ENCODE assay signal across 15 cellular contexts in the genomic region with DNA sequence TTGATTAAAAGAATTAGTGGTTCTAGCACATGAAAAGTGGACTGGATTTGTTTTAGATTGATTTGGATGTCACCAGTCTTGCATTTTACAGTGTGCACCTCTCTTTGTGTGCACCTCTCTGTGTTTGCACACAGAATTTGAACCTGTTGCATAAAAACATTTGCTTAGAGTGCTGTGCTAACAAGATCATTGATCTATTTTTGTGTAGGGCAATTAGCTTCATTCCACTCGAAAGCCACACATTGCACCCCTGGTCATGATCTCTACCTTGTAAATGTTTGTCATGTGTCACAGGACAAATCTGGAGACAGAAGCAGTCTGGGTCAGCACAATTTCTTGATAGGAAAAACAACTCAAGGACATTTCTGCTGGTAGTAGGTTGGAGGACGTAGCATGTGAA.
DNase-seq lines count a peak whose midpoint lies in the region; ATAC-seq, FAIRE-seq and TF ChIP-seq lines count a peak whose summit lies in the region.
"Had no signal": no experiment of that assay in that cellular context is flagged by ENCODE, and none has a peak within 500 bp of the region (broad histone marks: within the 10 kb centered on the region; RNA-seq: fewer than 3 reads in every experiment).

No MANE protein-coding gene starts in this region.

- no peaks in the 10 kb centered on the region; the same call in 1 of the 2 replicates for H3K4me1 ChIP-seq in HepG2 (ENCODE audit: insufficient read depth, low read length)
- peaks cover 4 to 5% of the 10 kb centered on the region in 2 donors for H3K4me1 ChIP-seq in neuronal stem cell (ENCODE audit: control insufficient read depth in 2 of 2, insufficient read depth in 1 of 2, low read depth in 1 of 2, low read length in 2 of 2)

- TF ChIP-seq POLR2A in HepG2 (IDR thresholded peaks at IDR 0.05; ENCODE audit: insufficient read depth in 1 of 2, low read depth in 2 of 2, low read length in 2 of 2), result no peak

- peak; percentile 79 for ATAC-seq in HepG2
- ATAC-seq: GM23338 had no signal

- H3K9ac ChIP-seq in HepG2 (ENCODE audit: insufficient read depth, low read depth, low read length), result no peak overlapping the region
- H3K9ac ChIP-seq in neuronal stem cell (ENCODE audit: low read depth, low read length, poor library complexity), result no peak overlapping the region
- H3K9ac ChIP-seq: BLaER1 treated with 17β-estradiol and CSF1 and Interleukin-3, amounts not matched to agents 10 nM and 100 nM had no signal

- H2AFZ ChIP-seq in HepG2 (ENCODE audit: low read length) (no peak overlapping the region), neuronal stem cell (ENCODE audit: low read length) (no peak overlapping the region)
- H2AFZ ChIP-seq: GM23338 had no signal

- no peaks in the 10 kb centered on the region for H3K36me3 ChIP-seq in HepG2 (replicated peaks in 1 of 2; ENCODE audit: control insufficient read depth in 1 of 2, insufficient read depth in 2 of 2, low read length in 2 of 2)
- no peaks in the 10 kb centered on the region for H3K36me3 ChIP-seq in neuronal stem cell (replicated peaks in 1 of 2; ENCODE audit: control insufficient read depth in 2 of 2, insufficient read depth in 2 of 2, low read length in 2 of 2)
- H3K36me3 ChIP-seq: BLaER1 treated with 17β-estradiol and CSF1 and Interleukin-3, amounts not matched to agents 10 nM and 100 nM had no signal

- no peak overlapping the region for H3K4me2 ChIP-seq in HepG2 (ENCODE audit: low read depth, low read length)
- no peak overlapping the region for H3K4me2 ChIP-seq in neuronal stem cell (ENCODE audit: insufficient read depth, low read length, poor library complexity, severe bottlenecking)
- H3K4me2 ChIP-seq: BLaER1 treated with 17β-estradiol and CSF1 and Interleukin-3, amounts not matched to agents 10 nM and 100 nM; GM23338 had no signal

- no peak overlapping the region for H3K4ac ChIP-seq in neuronal stem cell (ENCODE audit: low read length)

- no peak overlapping the region for H2AK5ac ChIP-seq in neuronal stem cell (ENCODE audit: low read depth, low read length)

- H3K27me3 ChIP-seq in HepG2 (ENCODE audit: control insufficient read depth in 1 of 2, insufficient read depth in 2 of 2, low read length in 2 of 2), result no peaks in the 10 kb centered on the region
- H3K27me3 ChIP-seq in neuronal stem cell (ENCODE audit: control insufficient read depth in 3 of 3, insufficient read depth in 3 of 3, low read depth in 1 of 3, low read length in 3 of 3), result no peaks in the 10 kb centered on the region
- H3K27me3 ChIP-seq: BLaER1 treated with 17β-estradiol and CSF1 and Interleukin-3, amounts not matched to agents 10 nM and 100 nM had no signal

- H3K9me3 ChIP-seq in HepG2 (ENCODE audit: low read length) (peaks cover 10% of the 10 kb centered on the region; the same call in 1 of the 2 replicates), neuronal stem cell (replicated peaks in 1 of 2; ENCODE audit: control insufficient read depth in 2 of 2, insufficient read depth in 1 of 2, low read depth in 1 of 2, low read length in 2 of 2) (no peaks in the 10 kb centered on the region)
- H3K9me3 ChIP-seq: BLaER1 treated with 17β-estradiol and CSF1 and Interleukin-3, amounts not matched to agents 10 nM and 100 nM had no signal

- CTCF ChIA-PET in HepG2 (lab: Yijun Ruan, JAX; ENCODE audit: low intra/inter-chr PET ratio, low total read pairs), result no interaction called here

- no peak for FAIRE-seq in HepG2 (lab: Jason Lieb, UNC)

- 0% methylated on average over 2 of the region's 2 CpGs for WGBS in HepG2 (ENCODE audit: low lambda C conversion rate)
- no CpG with 5 or more reads among the region's 2 CpGs for WGBS in neuronal stem cell (ENCODE audit: extremely low coverage in 2 of 2, insufficient read length in 2 of 2, insufficient replicate concordance in 1 of 2), 2 donors

- POLR2A ChIA-PET in HepG2 (lab: Yijun Ruan, JAX), result no interaction called here

- intact Hi-C loops in HepG2 (cut with micrococcal nuclease; ENCODE audit: unreplicated experiment), result loop anchor here (2.0 to 5.0 kb wide), 2 partner anchors 303 to 390 kb away; no protein-coding TSS in a partner anchor

- no peak for TF ChIP-seq CTCF in HepG2 (CRISPR knock-in tag; IDR thresholded peaks at IDR 0.05)
- TF ChIP-seq CTCF in GM20000 (IDR thresholded peaks at IDR 0.05; ENCODE audit: extremely low read depth, missing control alignments), result no peak

- in situ Hi-C loops in HepG2 (cut with HindIII; ENCODE audit: extremely low pct_ligation_motif_present, low pct_unique_long_range_greater_than_20kb), result no loop called here

- DNase-seq in NCI-H748 (lab: John Stamatoyannopoulos, UW; ENCODE audit: unreplicated experiment), result peak; percentile 83
- DNase-seq in NCI-H748 treated with DMSO at 0.1 percent for 48 hours (lab: John Stamatoyannopoulos, UW), result no peak
- peak; percentile 30 for DNase-seq in NCI-H69 (lab: John Stamatoyannopoulos, UW)
- no peak for DNase-seq in HepG2 (ENCODE audit: low spot score)
- no peak for DNase-seq in neuronal stem cell (ENCODE audit: low spot score)
- DNase-seq in GM20000 (ENCODE audit: low spot score), result no peak
- DNase-seq in kidney glomerular epithelial cell (lab: John Stamatoyannopoulos, UW), result no peak
- DNase-seq: ACHN; Calu3; CD4-positive, alpha-beta T cell; DMS 273 treated with DMSO at 0.1 percent for 48 hours; GF-D8; H7 had no signal

- no peaks in the 10 kb centered on the region for H3K79me2 ChIP-seq in HepG2 (ENCODE audit: insufficient read depth, low read length)

- H2BK5ac ChIP-seq in neuronal stem cell (ENCODE audit: low read length), result no peak overlapping the region

- H4K20me1 ChIP-seq in HepG2 (ENCODE audit: insufficient read depth, low read length), result no peaks in the 10 kb centered on the region
- H4K20me1 ChIP-seq: BLaER1 treated with 17β-estradiol and CSF1 and Interleukin-3, amounts not matched to agents 10 nM and 100 nM had no signal

- H3K4me3 ChIP-seq in HepG2 (replicated peaks in 1 of 3; ENCODE audit: insufficient read depth in 1 of 3, low read depth in 2 of 3, low read length in 3 of 3) (no peak overlapping the region), neuronal stem cell (ENCODE audit: low read length in 2 of 2) (no peak overlapping the region)
- H3K4me3 ChIP-seq: BLaER1 treated with 17β-estradiol and CSF1 and Interleukin-3, amounts not matched to agents 10 nM and 100 nM; GM23338 had no signal

- no peak overlapping the region for H3K18ac ChIP-seq in neuronal stem cell (ENCODE audit: low read length)

- no peak overlapping the region for H2BK12ac ChIP-seq in neuronal stem cell (ENCODE audit: low read length)

- H2BK15ac ChIP-seq in neuronal stem cell (ENCODE audit: low read length), result no peak overlapping the region

- no peak overlapping the region for H4K91ac ChIP-seq in neuronal stem cell (ENCODE audit: low read depth, low read length, poor library complexity)

- no peak overlapping the region for H4K8ac ChIP-seq in neuronal stem cell (ENCODE audit: low read depth, low read length)

- no peak for TF ChIP-seq RAD21 in HepG2 (CRISPR knock-in tag; IDR thresholded peaks at IDR 0.05)

- no peak for TF ChIP-seq EP300 in HepG2 (IDR thresholded peaks at IDR 0.05; ENCODE audit: low read depth in 2 of 2, low read length in 2 of 2)
- TF ChIP-seq EP300 in HepG2 (CRISPR knock-in tag; IDR thresholded peaks at IDR 0.05; ENCODE audit: borderline replicate concordance), result no peak

- no peak overlapping the region for H3K14ac ChIP-seq in neuronal stem cell (ENCODE audit: low read length)

- no peaks in the 10 kb centered on the region for H3K79me1 ChIP-seq in neuronal stem cell (ENCODE audit: low read depth, low read length)

- H3K23ac ChIP-seq in neuronal stem cell (ENCODE audit: low read depth, low read length, poor library complexity), result no peak overlapping the region

- BruUV-seq in HepG2 (replicated peaks; lab: Mats Ljungman, UMichigan), result no TSS peak

- no peak overlapping the region for H3K27ac ChIP-seq in HepG2 (ENCODE audit: extremely low read length, insufficient read depth, low read length)
- H3K27ac ChIP-seq in neuronal stem cell (replicated peaks; ENCODE audit: low read length), result no peak overlapping the region
- H3K27ac ChIP-seq: BLaER1 treated with 17β-estradiol and CSF1 and Interleukin-3, amounts not matched to agents 10 nM and 100 nM had no signal

- no peak overlapping the region for H2BK120ac ChIP-seq in neuronal stem cell (ENCODE audit: low read depth, low read length)

TF ChIP-seq in HepG2, 621 proteins besides CTCF, POLR2A, EP300 and RAD21:
- TF ChIP-seq GABPA (IDR thresholded peaks at IDR 0.05; ENCODE audit: low read depth, low read length) (no peak), GABPA (CRISPR knock-in tag; IDR thresholded peaks at IDR 0.05; ENCODE audit: low read depth) (no peak), HMG20A (CRISPR knock-in tag; IDR thresholded peaks at IDR 0.05; ENCODE audit: borderline replicate concordance) (no peak), ZNF615 (CRISPR knock-in tag; IDR thresholded peaks at IDR 0.05; ENCODE audit: borderline replicate concordance) (no peak), BCL6 (CRISPR knock-in tag; IDR thresholded peaks at IDR 0.05) (peak; percentile 24; the same call in 1 of the 2 replicates), NAIF1 (CRISPR knock-in tag; IDR thresholded peaks at IDR 0.05; ENCODE audit: borderline replicate concordance) (no peak), ZZZ3 (CRISPR knock-in tag; IDR thresholded peaks at IDR 0.05; ENCODE audit: borderline replicate concordance) (no peak), PHF20 (CRISPR knock-in tag; IDR thresholded peaks at IDR 0.05) (no peak), HNF4A (CRISPR knock-in tag; IDR thresholded peaks at IDR 0.05) (0 out of 2 replicates have a peak, but pooled peaks have one; percentile 12), RORA (CRISPR knock-in tag; IDR thresholded peaks at IDR 0.05) (no peak), FOXA3 (CRISPR knock-in tag; IDR thresholded peaks at IDR 0.05) (no peak), MAFK (conservative IDR thresholded peaks at IDR 0.05 in 1 of 2, IDR thresholded peaks at IDR 0.05 in 1 of 2; ENCODE audit: low read length in 2 of 2) (0 out of 4 replicates have a peak, but pooled peaks of 1 of the 2 experiments have one; percentile 4), MIXL1 (CRISPR knock-in tag; IDR thresholded peaks at IDR 0.05) (0 out of 2 replicates have a peak, but pooled peaks have one; percentile 60)
- TF ChIP-seq, protein P1, sequence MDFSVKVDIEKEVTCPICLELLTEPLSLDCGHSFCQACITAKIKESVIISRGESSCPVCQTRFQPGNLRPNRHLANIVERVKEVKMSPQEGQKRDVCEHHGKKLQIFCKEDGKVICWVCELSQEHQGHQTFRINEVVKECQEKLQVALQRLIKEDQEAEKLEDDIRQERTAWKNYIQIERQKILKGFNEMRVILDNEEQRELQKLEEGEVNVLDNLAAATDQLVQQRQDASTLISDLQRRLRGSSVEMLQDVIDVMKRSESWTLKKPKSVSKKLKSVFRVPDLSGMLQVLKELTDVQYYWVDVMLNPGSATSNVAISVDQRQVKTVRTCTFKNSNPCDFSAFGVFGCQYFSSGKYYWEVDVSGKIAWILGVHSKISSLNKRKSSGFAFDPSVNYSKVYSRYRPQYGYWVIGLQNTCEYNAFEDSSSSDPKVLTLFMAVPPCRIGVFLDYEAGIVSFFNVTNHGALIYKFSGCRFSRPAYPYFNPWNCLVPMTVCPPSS (IDR thresholded peaks at IDR 0.05), result no peak

Comparison
In these comparisons a context has a peak if more than half of its experiments do, and no peak if none do; other contexts are left out.
1. DNase-seq: peak in NCI-H748 (single experiment) and NCI-H69 (single experiment); none in NCI-H748 treated with DMSO at 0.1 percent for 48 hours (single experiment), HepG2 (single experiment), neuronal stem cell (single experiment), GM20000 (single experiment) and kidney glomerular epithelial cell (single experiment).